In the genomic region with DNA sequence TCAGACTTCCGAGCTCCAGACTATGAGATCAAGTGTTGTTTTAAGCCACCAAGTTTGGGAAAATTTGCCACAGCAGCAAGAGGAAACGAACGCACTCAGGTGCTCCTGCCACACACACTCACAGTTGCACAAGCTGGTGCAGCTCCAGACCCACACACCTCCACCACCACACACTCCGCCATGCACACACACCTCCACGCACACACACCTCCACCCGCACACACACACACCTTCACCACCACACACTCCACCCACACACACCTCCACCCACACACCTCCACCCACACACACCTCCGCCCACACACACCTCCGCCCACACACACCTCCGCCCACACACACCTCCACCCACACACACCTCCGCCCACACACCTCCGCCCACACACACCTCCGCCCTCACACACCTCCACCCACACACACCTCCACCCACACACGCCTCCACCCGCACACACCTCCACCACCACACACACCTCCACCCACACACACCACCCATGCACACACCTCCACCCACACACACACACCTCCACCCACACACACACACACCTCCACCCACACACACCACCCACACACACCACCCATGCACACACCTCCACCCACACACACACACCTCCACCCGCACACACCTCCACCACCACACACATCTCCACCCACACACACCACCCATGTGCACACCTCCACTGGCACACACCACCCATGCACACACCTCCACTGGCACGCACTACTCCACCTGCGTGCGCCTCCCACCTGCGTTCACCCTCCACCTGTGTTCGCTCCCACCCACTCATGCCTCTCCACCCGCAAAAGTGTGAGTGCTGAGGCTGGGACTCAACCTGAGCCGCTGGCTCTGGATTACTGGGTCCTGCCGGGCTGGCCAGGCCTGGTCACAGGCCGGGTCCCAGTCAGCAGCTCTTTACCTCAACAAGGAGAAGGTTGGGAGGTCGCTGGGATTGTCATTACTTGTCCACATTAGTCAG, we compare ENCODE assay signal across 24 cellular contexts.
A peak's percentile ranks its signal among the peaks of the same experiment; 100 is the strongest.
DNase-seq lines count a peak whose midpoint lies in the region; FAIRE-seq and TF ChIP-seq lines count a peak whose summit lies in the region.
"Had no signal": no experiment of that assay in that cellular context is flagged by ENCODE, and none has a peak within 500 bp of the region (broad histone marks: within the 10 kb centered on the region; RNA-seq: fewer than 3 reads in every experiment).

No MANE protein-coding gene starts in this region.

- 78 to 85% (median 79%) methylated on average over 21 to 25 of the region's 25 CpGs for WGBS in spleen, 5 donors

- peak overlapping the region; percentile 60 for H3K4me3 Mint-ChIP-seq in activated CD4-positive, alpha-beta memory T cell treated with anti-CD3 and anti-CD28 coated beads for 36 hours
- no peak overlapping the region for H3K4me3 Mint-ChIP-seq in activated CD4-positive, alpha-beta memory T cell treated with anti-CD3 and anti-CD28 coated beads, Interleukin-2, amount 10 ng/mL, durations not matched to agents 7 days and 5 days
- H3K4me3 Mint-ChIP-seq: endodermal cell, HFFc6, T-cell had no signal

- CTCF ChIA-PET in activated CD4-positive, alpha-beta memory T cell treated with anti-CD3 and anti-CD28 coated beads for 36 hours (lab: Charles Lee) = interaction anchor here (0.7 to 2.3 kb wide), 6 partner anchors 12 to 259 kb away, joined by 3 to 19 read pairs (median 6); no protein-coding TSS in a partner anchor
- CTCF ChIA-PET in activated CD4-positive, alpha-beta memory T cell treated with anti-CD3 and anti-CD28 coated beads, Interleukin-2, amount 10 ng/mL, durations not matched to agents 7 days and 5 days (lab: Charles Lee) = interaction anchor here (0.8 to 3.1 kb wide), 10 partner anchors 13 to 407 kb away, joined by 3 to 33 read pairs (median 4); no protein-coding TSS in a partner anchor

- peaks cover 4% of the 10 kb centered on the region for H3K9me3 Mint-ChIP-seq in activated CD4-positive, alpha-beta memory T cell treated with anti-CD3 and anti-CD28 coated beads for 36 hours
- no peaks in the 10 kb centered on the region for H3K9me3 Mint-ChIP-seq in activated CD4-positive, alpha-beta memory T cell treated with anti-CD3 and anti-CD28 coated beads, Interleukin-2, amount 10 ng/mL, durations not matched to agents 7 days and 5 days
- H3K9me3 Mint-ChIP-seq: endodermal cell, HFFc6, IgD-negative memory B cell, T-cell had no signal

- H3K27ac ChIP-seq in spleen = no peak overlapping the region
- H3K27ac ChIP-seq: BLaER1 treated with 17β-estradiol and CSF1 and Interleukin-3, amounts not matched to agents 10 nM and 100 nM; heart right ventricle; pancreas; sigmoid colon; uterus had no signal

- peaks cover 10% of the 10 kb centered on the region for H3K27me3 Mint-ChIP-seq in activated CD4-positive, alpha-beta memory T cell treated with anti-CD3 and anti-CD28 coated beads for 36 hours
- peaks cover 3% of the 10 kb centered on the region for H3K27me3 Mint-ChIP-seq in activated CD4-positive, alpha-beta memory T cell treated with anti-CD3 and anti-CD28 coated beads, Interleukin-2, amount 10 ng/mL, durations not matched to agents 7 days and 5 days

- H3K27me3 ChIP-seq in bronchial epithelial cell (ENCODE audit: control insufficient read depth, insufficient read depth, low read length) (no peaks in the 10 kb centered on the region), spleen (replicated peaks in 1 of 7) (peaks cover 0 to 63% (median 5%) of the 10 kb centered on the region in 7 donors), H7 (ENCODE audit: control insufficient read depth, insufficient read depth, low read length) (peaks cover 9% of the 10 kb centered on the region)
- H3K27me3 ChIP-seq: BLaER1 treated with 17β-estradiol and CSF1 and Interleukin-3, amounts not matched to agents 10 nM and 100 nM had no signal

- no peak overlapping the region for H3K4me3 ChIP-seq in bronchial epithelial cell (ENCODE audit: low read depth, low read length)
- H3K4me3 ChIP-seq in spleen = no peak overlapping the region
- no peak overlapping the region for H3K4me3 ChIP-seq in H7 (ENCODE audit: insufficient read depth, low read depth, low read length)
- H3K4me3 ChIP-seq: BLaER1 treated with 17β-estradiol and CSF1 and Interleukin-3, amounts not matched to agents 10 nM and 100 nM; heart right ventricle; lung; pancreas; sigmoid colon; uterus had no signal

- H3K4me1 Mint-ChIP-seq in activated CD4-positive, alpha-beta memory T cell treated with anti-CD3 and anti-CD28 coated beads for 36 hours (ENCODE audit: low read depth) = peaks cover 11% of the 10 kb centered on the region
- peaks cover 8% of the 10 kb centered on the region for H3K4me1 Mint-ChIP-seq in activated CD4-positive, alpha-beta memory T cell treated with anti-CD3 and anti-CD28 coated beads, Interleukin-2, amount 10 ng/mL, durations not matched to agents 7 days and 5 days

- POLR2A ChIA-PET in activated CD4-positive, alpha-beta memory T cell treated with anti-CD3 and anti-CD28 coated beads for 36 hours (lab: Charles Lee) = no interaction called here
- POLR2A ChIA-PET in activated CD4-positive, alpha-beta memory T cell treated with anti-CD3 and anti-CD28 coated beads, Interleukin-2, amount 10 ng/mL, durations not matched to agents 7 days and 5 days (lab: Charles Lee) = no interaction called here

- peak; percentile 13 for DNase-seq in activated CD4-positive, alpha-beta memory T cell treated with anti-CD3 and anti-CD28 coated beads for 36 hours
- DNase-seq in activated CD4-positive, alpha-beta memory T cell treated with anti-CD3 and anti-CD28 coated beads, Interleukin-2, amount 10 ng/mL, durations not matched to agents 7 days and 5 days = no peak
- no peak for DNase-seq in HTR-8/SVneo (ENCODE audit: insufficient read length, low spot score)
- no peak for DNase-seq in bronchial epithelial cell (ENCODE audit: low read depth)
- DNase-seq in spleen = peak; percentile 65
- no peak for DNase-seq in stimulated activated naive CD4-positive, alpha-beta T cell (lab: John Stamatoyannopoulos, UW)
- no peak for DNase-seq in epidermal melanocyte (ENCODE audit: insufficient read length, low spot score)
- DNase-seq in H7 = no peak
- DNase-seq: activated naive CD4-positive, alpha-beta T cell treated with Interleukin-2 at 50 U/mL for 16 hours; endodermal cell; GDM1; heart right ventricle; HFFc6; NCI-H1694; NCI-H774; OCI-M1; pancreas; SIG-M5; sigmoid colon; T-cell; uterus had no signal

- H3K9me3 ChIP-seq in spleen = peaks cover 0 to 5% (median 0%) of the 10 kb centered on the region in 8 donors
- H3K9me3 ChIP-seq: BLaER1 treated with 17β-estradiol and CSF1 and Interleukin-3, amounts not matched to agents 10 nM and 100 nM; pancreas; sigmoid colon had no signal

- TF ChIP-seq POLR2A in spleen (IDR thresholded peaks at IDR 0.05) = no peak

- no peaks in the 10 kb centered on the region for H3K36me3 Mint-ChIP-seq in activated CD4-positive, alpha-beta memory T cell treated with anti-CD3 and anti-CD28 coated beads for 36 hours
- no peaks in the 10 kb centered on the region for H3K36me3 Mint-ChIP-seq in activated CD4-positive, alpha-beta memory T cell treated with anti-CD3 and anti-CD28 coated beads, Interleukin-2, amount 10 ng/mL, durations not matched to agents 7 days and 5 days (ENCODE audit: low read depth)
- H3K36me3 Mint-ChIP-seq: IgD-negative memory B cell, T-cell had no signal

- intact Hi-C loops in activated CD4-positive, alpha-beta memory T cell treated with anti-CD3 and anti-CD28 coated beads for 36 hours (cut with micrococcal nuclease) = loop anchor here (5.0 kb wide), 1 partner anchor 406 kb away; no protein-coding TSS in a partner anchor
- intact Hi-C loops in spleen (cut with DNase I; ENCODE audit: low total_unique reads) = loop anchor here (5.0 kb wide), 1 partner anchor 256 kb away; no protein-coding TSS in a partner anchor

- peak overlapping the region; percentile 80 for H3K27ac Mint-ChIP-seq in activated CD4-positive, alpha-beta memory T cell treated with anti-CD3 and anti-CD28 coated beads for 36 hours
- H3K27ac Mint-ChIP-seq in activated CD4-positive, alpha-beta memory T cell treated with anti-CD3 and anti-CD28 coated beads, Interleukin-2, amount 10 ng/mL, durations not matched to agents 7 days and 5 days = no peak overlapping the region
- H3K27ac Mint-ChIP-seq: endodermal cell, HFFc6 had no signal

- TF ChIP-seq CTCF in bronchial epithelial cell (IDR thresholded peaks at IDR 0.05; ENCODE audit: insufficient read depth, low read length, severe bottlenecking) (no peak), spleen (IDR thresholded peaks at IDR 0.05 in 8 of 11, conservative IDR thresholded peaks at IDR 0.05 in 3 of 11) (no peak)

- FAIRE-seq in HTR-8/SVneo (lab: Jason Lieb, UNC) (peak; percentile 100), bronchial epithelial cell (lab: Jason Lieb, UNC) (peak; percentile 13)
- FAIRE-seq: pancreas had no signal

- peaks cover 0 to 9% (median 4%) of the 10 kb centered on the region in 6 donors for H3K4me1 ChIP-seq in spleen
- H3K4me1 ChIP-seq: pancreas, uterus had no signal

- no peaks in the 10 kb centered on the region for H3K36me3 ChIP-seq in bronchial epithelial cell (ENCODE audit: control insufficient read depth, insufficient read depth, low read length)
- no peaks in the 10 kb centered on the region for H3K36me3 ChIP-seq in spleen
- no peaks in the 10 kb centered on the region for H3K36me3 ChIP-seq in H7 (replicated peaks; ENCODE audit: control insufficient read depth, insufficient read depth, low read length)
- H3K36me3 ChIP-seq: BLaER1 treated with 17β-estradiol and CSF1 and Interleukin-3, amounts not matched to agents 10 nM and 100 nM; heart right ventricle; pancreas; sigmoid colon; uterus had no signal

Comparison
In these comparisons a context has a peak if more than half of its experiments do, and no peak if none do; other contexts are left out.
1. DNase-seq: peak in activated CD4-positive, alpha-beta memory T cell treated with anti-CD3 and anti-CD28 coated beads for 36 hours (single experiment) and spleen (single experiment); none in activated CD4-positive, alpha-beta memory T cell treated with anti-CD3 and anti-CD28 coated beads, Interleukin-2, amount 10 ng/mL, durations not matched to agents 7 days and 5 days (single experiment), HTR-8/SVneo (single experiment), bronchial epithelial cell (single experiment), stimulated activated naive CD4-positive, alpha-beta T cell (0 of 6), epidermal melanocyte (single experiment) and H7 (single experiment).